ENCODE assay signal across 20 cellular contexts in the genomic region with DNA sequence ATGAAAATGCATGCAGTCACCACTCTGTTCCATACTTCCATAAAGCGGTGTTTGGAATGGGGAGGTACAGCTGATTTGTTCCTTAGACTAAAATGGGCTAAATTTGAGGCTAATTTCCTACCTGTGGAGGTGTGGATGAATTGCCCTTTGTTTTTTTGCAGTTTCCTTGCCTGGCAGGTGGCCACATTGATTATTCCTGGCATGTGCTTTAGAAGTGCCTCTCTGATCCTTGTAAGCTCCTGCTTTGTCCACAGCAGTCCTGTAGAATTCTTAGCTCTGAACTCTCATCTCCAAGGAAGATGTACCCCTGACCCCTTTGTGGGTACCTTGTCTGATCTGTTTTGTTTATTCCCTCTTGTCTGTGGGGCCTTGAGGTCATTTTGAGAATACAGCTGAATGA.
DNase-seq lines count a peak whose midpoint lies in the region; ATAC-seq, FAIRE-seq and TF ChIP-seq lines count a peak whose summit lies in the region.
"Had no signal": no experiment of that assay in that cellular context is flagged by ENCODE, and none has a peak within 500 bp of the region (broad histone marks: within the 10 kb centered on the region; RNA-seq: fewer than 3 reads in every experiment).

No MANE protein-coding gene starts in this region.

- ATAC-seq in body of pancreas = peak; percentile 42
- no peak for ATAC-seq in HG03565 (IDR thresholded peaks at IDR 0.05; ENCODE audit: unreplicated experiment)
- ATAC-seq: natural killer cell; right lobe of liver; stimulated activated effector memory CD8-positive, alpha-beta T cell treated with anti-CD3 and anti-CD28 coated beads, Interleukin-12 subunit alpha, Interleukin-12 subunit beta, amount 100 ng/mL, for 72 hours had no signal

- H3K4me3 ChIP-seq in body of pancreas (no peak overlapping the region), mesendoderm (ENCODE audit: low read length) (no peak overlapping the region)
- H3K4me3 ChIP-seq: hepatocyte, right lobe of liver, SK-N-MC had no signal

- peak; percentile 20 for DNase-seq in ELF-1 (ENCODE audit: low read depth, low spot score)
- DNase-seq in NCI-H146 (lab: John Stamatoyannopoulos, UW) = peak; percentile 89
- DNase-seq in body of pancreas = peak in 3 of 4 donors; percentile 17 to 24 (median 23)
- DNase-seq in mesendoderm = peak; percentile 74
- DNase-seq in Kasumi-1 (lab: John Stamatoyannopoulos, UW) = no peak
- no peak for DNase-seq in GM12892 (ENCODE audit: insufficient read length)
- no peak for DNase-seq in AG08395 (ENCODE audit: low spot score)
- DNase-seq: activated CD8-positive, alpha-beta memory T cell treated with anti-CD3 and anti-CD28 coated beads, Interleukin-2, amount 50 U/mL, for 48 hours; foreskin fibroblast; GF-D8; natural killer cell; right lobe of liver; T-helper 2 cell had no signal

- no peak overlapping the region for H3K18ac ChIP-seq in mesendoderm (ENCODE audit: low read length)

- no peak overlapping the region for H2BK5ac ChIP-seq in mesendoderm (ENCODE audit: low read length)

- no peaks in the 10 kb centered on the region for H3K79me2 ChIP-seq in mesendoderm (ENCODE audit: control insufficient read depth, insufficient read depth, low read length)
- H3K79me2 ChIP-seq: hepatocyte had no signal

- WGBS in body of pancreas, 2 donors = 19 to 29% methylated on average over 1 of the region's 1 CpG
- WGBS in mesendoderm (ENCODE audit: extremely low coverage, insufficient coverage, low lambda C conversion rate) = no CpG with 5 or more reads among the region's 1 CpG

- H3K56ac ChIP-seq in mesendoderm (ENCODE audit: low read length) = no peak overlapping the region

- no peak overlapping the region for H4K5ac ChIP-seq in mesendoderm (ENCODE audit: low read length)

- H3K4me1 ChIP-seq in body of pancreas (no peaks in the 10 kb centered on the region), mesendoderm (ENCODE audit: control insufficient read depth, low read depth, low read length) (peaks cover 11% of the 10 kb centered on the region)
- H3K4me1 ChIP-seq: right lobe of liver had no signal

- H3K4me2 ChIP-seq in mesendoderm (ENCODE audit: low read length) = no peak overlapping the region
- H3K4me2 ChIP-seq: hepatocyte had no signal

- no peak for FAIRE-seq in GM12892 (lab: Jason Lieb, UNC)
- FAIRE-seq: GM19239, H54 had no signal

- no peak overlapping the region for H3K23ac ChIP-seq in mesendoderm (ENCODE audit: low read length)

- H3K9ac ChIP-seq in mesendoderm (ENCODE audit: low read length) = no peak overlapping the region

- H3K27ac ChIP-seq in body of pancreas = no peak overlapping the region
- H3K27ac ChIP-seq in mesendoderm (ENCODE audit: low read depth, low read length) = no peak overlapping the region
- H3K27ac ChIP-seq: hepatocyte, right lobe of liver, SK-N-MC, VCaP had no signal

- TF ChIP-seq CTCF in body of pancreas (IDR thresholded peaks at IDR 0.05) = no peak

- H2BK120ac ChIP-seq in mesendoderm (ENCODE audit: low read depth, low read length) = no peak overlapping the region

- TF ChIP-seq POLR2A in body of pancreas (IDR thresholded peaks at IDR 0.05) (no peak), GM12892 (IDR thresholded peaks at IDR 0.05; ENCODE audit: low read depth, low read length) (no peak)

- no peaks in the 10 kb centered on the region for H3K9me3 ChIP-seq in body of pancreas
- H3K9me3 ChIP-seq: right lobe of liver had no signal

- H3K79me1 ChIP-seq in mesendoderm (ENCODE audit: low read length) = no peaks in the 10 kb centered on the region

- H4K8ac ChIP-seq in mesendoderm (ENCODE audit: low read depth, low read length) = no peak overlapping the region

- H3K27me3 ChIP-seq in body of pancreas = no peaks in the 10 kb centered on the region
- no peaks in the 10 kb centered on the region for H3K27me3 ChIP-seq in mesendoderm (ENCODE audit: insufficient read depth, low read length, poor library complexity)
- H3K27me3 ChIP-seq: hepatocyte, right lobe of liver had no signal

- H3K36me3 ChIP-seq in body of pancreas (replicated peaks in 1 of 2; ENCODE audit: insufficient read depth in 1 of 2, low read depth in 2 of 2) (no peaks in the 10 kb centered on the region), mesendoderm (ENCODE audit: control insufficient read depth, insufficient read depth, low read length) (no peaks in the 10 kb centered on the region)
- H3K36me3 ChIP-seq: right lobe of liver had no signal

- H2BK15ac ChIP-seq in mesendoderm (replicated peaks; ENCODE audit: low read depth) = no peak overlapping the region

- intact Hi-C loops in body of pancreas (cut with DNase I) = no loop called here

- H3K4ac ChIP-seq in mesendoderm (ENCODE audit: low read depth, low read length) = no peak overlapping the region

- no peak overlapping the region for H2AK5ac ChIP-seq in mesendoderm (ENCODE audit: low read length)

Comparison
In these comparisons a context has a peak if more than half of its experiments do, and no peak if none do; other contexts are left out.
1. DNase-seq: peak in ELF-1 (single experiment), NCI-H146 (single experiment), body of pancreas (3 of 4) and mesendoderm (single experiment); none in Kasumi-1 (0 of 2), GM12892 (single experiment) and AG08395 (single experiment).